8 cellular contexts compared by ENCODE assay signal in the genomic region with DNA sequence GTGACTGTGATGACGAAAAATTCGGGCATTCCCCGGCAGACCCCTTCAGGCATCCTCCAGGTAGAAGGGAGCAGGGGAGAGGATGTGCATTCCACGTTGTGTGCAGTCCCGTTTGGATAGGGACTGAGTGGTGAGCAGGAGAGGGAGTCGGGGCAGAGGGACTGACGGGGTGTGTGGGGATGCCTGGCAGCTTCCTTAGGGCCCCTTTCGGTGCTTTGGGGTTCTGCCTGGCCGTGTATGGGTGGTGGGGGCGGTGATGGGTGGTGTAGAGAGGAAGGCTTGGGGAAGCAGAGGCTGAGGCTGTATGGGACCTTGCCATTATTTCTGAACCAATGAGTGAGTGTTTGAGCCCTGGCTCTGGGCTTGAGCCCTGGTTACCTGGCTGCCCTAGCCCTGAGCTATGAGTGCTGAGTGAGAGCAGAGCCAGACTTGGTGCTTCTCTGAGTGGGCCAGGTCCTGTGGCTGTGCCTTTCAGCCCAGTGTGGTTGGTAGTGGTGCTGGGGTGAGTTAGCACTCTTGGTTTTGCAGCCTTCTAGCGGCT. TPM values are rescaled to one million over a fixed set of nuclear protein-coding genes. Genes with fewer than 3 reads are reported as not detected.
DNase-seq lines count a peak whose midpoint lies in the region; ATAC-seq and TF ChIP-seq lines count a peak whose summit lies in the region.

No MANE protein-coding gene starts in this region.

- intact Hi-C loops in vagina (cut with DNase I) = no loop called here

- H3K27ac Mint-ChIP-seq in brain (peak overlapping the region; percentile 86 to 96 (median 94)), mesothelial cell of epicardium (peak overlapping the region; percentile 84)

- ATAC-seq in GM18870 (IDR thresholded peaks at IDR 0.05; ENCODE audit: unreplicated experiment) = no peak

- peaks cover 31% of the 10 kb centered on the region for H3K4me1 ChIP-seq in vagina

- H3K27ac ChIP-seq in vagina = peak overlapping the region; percentile 97

- DNase-seq in DMS53 treated with DMSO at 0.1 percent for 48 hours (lab: John Stamatoyannopoulos, UW; ENCODE audit: unreplicated experiment) (peak; percentile 32), MG63 (no peak), mesothelial cell of epicardium (ENCODE audit: low spot score in 2 of 2, unreplicated experiment in 2 of 2) (peak in 1 of 2 experiments; percentile 45), vagina (ENCODE audit: extremely low spot score in 2 of 2) (peak in 1 of 2 donors; percentile 83), NCI-H446 treated with DMSO at 0.1 percent for 48 hours (lab: John Stamatoyannopoulos, UW) (no peak), NCI-H187 treated with DMSO at 0.1 percent for 48 hours (lab: John Stamatoyannopoulos, UW) (no peak)

- H3K9me3 ChIP-seq in MG63 = no peaks in the 10 kb centered on the region
- H3K9me3 ChIP-seq in vagina = no peaks in the 10 kb centered on the region

- peaks cover 50% of the 10 kb centered on the region for H3K36me3 ChIP-seq in MG63
- peaks cover 0 to 20% of the 10 kb centered on the region in 2 donors for H3K36me3 ChIP-seq in vagina

- H3K4me1 Mint-ChIP-seq in brain (peaks cover 42% of the 10 kb centered on the region), mesothelial cell of epicardium (peaks cover 27% of the 10 kb centered on the region)

- no peak for TF ChIP-seq CTCF in brain (conservative IDR thresholded peaks at IDR 0.05)
- TF ChIP-seq CTCF in mesothelial cell of epicardium (IDR thresholded peaks at IDR 0.05; ENCODE audit: unreplicated experiment) = no peak
- no peak for TF ChIP-seq CTCF in vagina (IDR thresholded peaks at IDR 0.05)

- H3K4me3 ChIP-seq in MG63 (peak overlapping the region; percentile 95), vagina (peak overlapping the region; percentile 89 to 94)

- H3K36me3 Mint-ChIP-seq in brain = peaks cover 8% of the 10 kb centered on the region
- H3K36me3 Mint-ChIP-seq in mesothelial cell of epicardium = peaks cover 6% of the 10 kb centered on the region

- H3K4me3 Mint-ChIP-seq in brain = peak overlapping the region; percentile 90 to 99 (median 92)
- H3K4me3 Mint-ChIP-seq in mesothelial cell of epicardium = peak overlapping the region; percentile 79

- no peaks in the 10 kb centered on the region for H3K9me3 Mint-ChIP-seq in brain
- H3K9me3 Mint-ChIP-seq in mesothelial cell of epicardium = no peaks in the 10 kb centered on the region

- TF ChIP-seq POLR2A in vagina (IDR thresholded peaks at IDR 0.05) = no peak

- H3K27me3 Mint-ChIP-seq in brain (peaks cover 15% of the 10 kb centered on the region), mesothelial cell of epicardium (ENCODE audit: low read depth) (no peaks in the 10 kb centered on the region)

- no peaks in the 10 kb centered on the region for H3K27me3 ChIP-seq in MG63
- no peaks in the 10 kb centered on the region for H3K27me3 ChIP-seq in vagina

RNA-seq across cellular contexts. Expression of a gene that starts 0.9 kb away (rescaled TPM):
- total RNA-seq in MG63 (2014; rRNA removed; shearing (Covaris generic); ENCODE audit: low replicate concordance) = 25.6 and 51.8 TPM in 2 replicates
- 275 TPM for polyA plus RNA-seq in brain (ENCODE audit: insufficient read depth, low read depth, low replicate concordance)
- total RNA-seq in mesothelial cell of epicardium = 279 to 299 TPM (median 289 TPM) in 3 replicates
- 69.2 TPM for total RNA-seq in vagina

RNA-seq across cellular contexts. Expression of a gene that starts 8.9 kb away (rescaled TPM):
- total RNA-seq in MG63 (2014; rRNA removed; shearing (Covaris generic); ENCODE audit: low replicate concordance) = not detected in 2 replicates
- polyA plus RNA-seq in brain (ENCODE audit: insufficient read depth, low read depth, low replicate concordance) = 13.7 TPM
- total RNA-seq in mesothelial cell of epicardium = not detected in 3 replicates
- total RNA-seq in vagina = 19.4 TPM

RNA-seq across cellular contexts. Expression of a gene that starts 18.5 kb away (rescaled TPM):
- not detected in 2 replicates for total RNA-seq in MG63 (2014; rRNA removed; shearing (Covaris generic); ENCODE audit: low replicate concordance)
- polyA plus RNA-seq in brain (ENCODE audit: insufficient read depth, low read depth, low replicate concordance) = 9.1 TPM
- total RNA-seq in mesothelial cell of epicardium = not detected in 3 replicates
- total RNA-seq in vagina = 3.4 TPM

RNA-seq across cellular contexts. Expression of a gene that starts 33.5 kb away (rescaled TPM):
- total RNA-seq in MG63 (2014; rRNA removed; shearing (Covaris generic); ENCODE audit: low replicate concordance) = 0.23 and 3.0 TPM in 2 replicates
- polyA plus RNA-seq in brain (ENCODE audit: insufficient read depth, low read depth, low replicate concordance) = 18.6 TPM
- total RNA-seq in mesothelial cell of epicardium = 0.44 to 1.0 TPM (median 0.47 TPM) in 3 replicates
- not detected for total RNA-seq in vagina

Comparison
In these comparisons a context has a peak if more than half of its experiments do, and no peak if none do; other contexts are left out.
1. RNA of a gene that starts 8.9 kb away (total RNA-seq): 19.4 TPM in vagina (single experiment); not detected in MG63 and not detected in mesothelial cell of epicardium; every median in the first group is over 10 times any median in the second.